In genomic region chr20:45779011-45779915, GRCh38 we compare ENCODE assay signal across 8 cellular contexts. TPM values are rescaled to one million over a fixed set of nuclear protein-coding genes. Genes with fewer than 3 reads are reported as not detected.
DNase-seq lines count a peak whose midpoint lies in the region; ATAC-seq and TF ChIP-seq lines count a peak whose summit lies in the region.

No MANE protein-coding gene starts in this region.

- intact Hi-C loops in colonic mucosa (cut with DNase I), result no loop called here
- intact Hi-C loops in CD8-positive, alpha-beta T cell (cut with DNase I, micrococcal nuclease), result no loop called here

- WGBS in mesodermal cell (ENCODE audit: insufficient coverage in 2 of 2), 2 experiments, result 89 to 94% methylated on average over 4 to 7 of the region's 8 CpGs

- ATAC-seq in GM18867 (IDR thresholded peaks at IDR 0.05; ENCODE audit: unreplicated experiment) (no peak), HG02678 (IDR thresholded peaks at IDR 0.05; ENCODE audit: unreplicated experiment) (no peak)
- ATAC-seq in CD8-positive, alpha-beta T cell, result no peak

- H3K36me3 Mint-ChIP-seq in CD8-positive, alpha-beta T cell, result no peaks in the 10 kb centered on the region

- DNase-seq in colonic mucosa, result peak; percentile 90
- DNase-seq in stimulated activated CD4-positive, alpha-beta T cell treated with anti-CD3 and anti-CD28 coated beads, Interleukin-15, amount 100 ng/mL, for 24 hours, result no peak
- DNase-seq in CD8-positive, alpha-beta T cell, result no peak

- no peak overlapping the region for H3K4me3 Mint-ChIP-seq in CD8-positive, alpha-beta T cell

- H3K4me3 ChIP-seq in colonic mucosa (no peak overlapping the region), mesodermal cell (ENCODE audit: extremely low read depth, insufficient read depth, low read length, poor library complexity, severe bottlenecking) (no peak overlapping the region)
- H3K4me3 ChIP-seq in CD8-positive, alpha-beta T cell (ENCODE audit: low read depth, low read length), result no peak overlapping the region

- peak; percentile 67 for TF ChIP-seq EP300 in Ishikawa (IDR thresholded peaks at IDR 0.05; ENCODE audit: borderline replicate concordance)

- H3K27ac ChIP-seq in 22Rv1, result peak overlapping the region; percentile 10; the same call in 1 of the 2 replicates
- peak overlapping the region; percentile 81 for H3K27ac ChIP-seq in colonic mucosa
- peak overlapping the region; percentile 64 for H3K27ac ChIP-seq in mesodermal cell (ENCODE audit: low read depth, low read length, severe bottlenecking)
- H3K27ac ChIP-seq in CD8-positive, alpha-beta T cell (ENCODE audit: low read depth, low read length), result no peak overlapping the region

- no peak overlapping the region for H3K27ac Mint-ChIP-seq in CD8-positive, alpha-beta T cell

- H3K27me3 Mint-ChIP-seq in CD8-positive, alpha-beta T cell (ENCODE audit: low read depth), result peaks cover 10% of the 10 kb centered on the region

- no peak for TF ChIP-seq RAD21 in Ishikawa (IDR thresholded peaks at IDR 0.05; ENCODE audit: low read depth)

- TF ChIP-seq CTCF in 22Rv1 (IDR thresholded peaks at IDR 0.05), result no peak
- no peak for TF ChIP-seq CTCF in colonic mucosa (IDR thresholded peaks at IDR 0.05)
- no peak for TF ChIP-seq CTCF in CD8-positive, alpha-beta T cell (IDR thresholded peaks at IDR 0.05)

- peak overlapping the region in 1 of 2 donors; percentile 61 for H3K9ac ChIP-seq in colonic mucosa (ENCODE audit: low read depth in 2 of 2, low read length in 2 of 2)

- peaks cover 3% of the 10 kb centered on the region for H3K4me1 Mint-ChIP-seq in CD8-positive, alpha-beta T cell (ENCODE audit: low read depth)

- no peaks in the 10 kb centered on the region for H3K9me3 Mint-ChIP-seq in CD8-positive, alpha-beta T cell

- H3K4me1 ChIP-seq in colonic mucosa (peaks cover 10% of the 10 kb centered on the region), mesodermal cell (ENCODE audit: control insufficient read depth, insufficient read depth, low read length, poor library complexity, severe bottlenecking) (peaks cover 48% of the 10 kb centered on the region)
- H3K4me1 ChIP-seq in CD8-positive, alpha-beta T cell (ENCODE audit: insufficient read depth, low read length), result no peaks in the 10 kb centered on the region

- no peaks in the 10 kb centered on the region for H3K36me3 ChIP-seq in colonic mucosa
- H3K36me3 ChIP-seq in mesodermal cell (ENCODE audit: control insufficient read depth, insufficient read depth, low read length), result no peaks in the 10 kb centered on the region
- no peaks in the 10 kb centered on the region for H3K36me3 ChIP-seq in CD8-positive, alpha-beta T cell (ENCODE audit: insufficient read depth, low read length)

- H3K9me3 ChIP-seq in colonic mucosa (no peaks in the 10 kb centered on the region), mesodermal cell (ENCODE audit: control insufficient read depth, low read length) (no peaks in the 10 kb centered on the region)
- no peaks in the 10 kb centered on the region for H3K9me3 ChIP-seq in CD8-positive, alpha-beta T cell (ENCODE audit: low read length)

- no peaks in the 10 kb centered on the region for H3K27me3 ChIP-seq in colonic mucosa
- H3K27me3 ChIP-seq in CD8-positive, alpha-beta T cell (ENCODE audit: insufficient read depth, low read length), result no peaks in the 10 kb centered on the region

- POLR2A ChIA-PET in CD8-positive, alpha-beta T cell (lab: Charles Lee), result no interaction called here

- CTCF ChIA-PET in CD8-positive, alpha-beta T cell (lab: Charles Lee), result interaction anchor here (1.1 to 2.8 kb wide), 2 partner anchors 9 to 241 kb away, joined by 4 to 35 read pairs; partner anchors contain the start of gene WFDC6

TF ChIP-seq in Ishikawa, 13 proteins besides CTCF, POLR2A, EP300 and RAD21:
- TF ChIP-seq YY1 (IDR thresholded peaks at IDR 0.05; ENCODE audit: low read depth) (peak; percentile 51; the same call in 1 of the 2 replicates), FOXM1 (IDR thresholded peaks at IDR 0.05; ENCODE audit: borderline replicate concordance, low read depth) (no peak), TAF1 (IDR thresholded peaks at IDR 0.05; ENCODE audit: low read depth) (no peak), ZBTB7A (IDR thresholded peaks at IDR 0.05; ENCODE audit: low read depth) (no peak), CREB1 (IDR thresholded peaks at IDR 0.05; ENCODE audit: low read depth) (no peak), REST (IDR thresholded peaks at IDR 0.05; ENCODE audit: low read depth) (no peak), TEAD4 (IDR thresholded peaks at IDR 0.05) (no peak), TCF12 (IDR thresholded peaks at IDR 0.05; ENCODE audit: low read depth) (peak; percentile 71), CEBPB (IDR thresholded peaks at IDR 0.05) (no peak), USF1 (IDR thresholded peaks at IDR 0.05) (no peak), NFIC (IDR thresholded peaks at IDR 0.05) (peak; percentile 87), EGR1 (IDR thresholded peaks at IDR 0.05) (no peak), MAX (IDR thresholded peaks at IDR 0.05) (0 out of 2 replicates have a peak, but pooled peaks have one; percentile 13)

RNA-seq across cellular contexts. Expression of gene WFDC3, which starts 12.4 kb away (rescaled TPM):
- 10 to 100 TPM in 1 of 2 donors, 1 to 10 TPM in 1; 2.5 to 15.6 TPM for total RNA-seq in colonic mucosa
- not detected for polyA plus RNA-seq in mesodermal cell (2013, experiment 1 of 2)
- not detected for polyA plus RNA-seq in mesodermal cell (2013, experiment 2 of 2)
- total RNA-seq in CD8-positive, alpha-beta T cell, result not detected

RNA-seq across cellular contexts. Expression of gene DNTTIP1, which starts 12.5 kb away (rescaled TPM):
- total RNA-seq in colonic mucosa, result 10 to 100 TPM; 41.5 to 96.5 TPM
- polyA plus RNA-seq in mesodermal cell (2013, experiment 1 of 2), result 40.4 TPM
- polyA plus RNA-seq in mesodermal cell (2013, experiment 2 of 2), result 39.4 TPM
- total RNA-seq in CD8-positive, alpha-beta T cell, result 10 to 100 TPM; 10.5 to 12.1 TPM

RNA-seq across cellular contexts. Expression of gene UBE2C, which starts 33.2 kb away (rescaled TPM):
- 100 to 1,000 TPM in 1 of 2 donors, 10 to 100 TPM in 1; 23.7 to 117 TPM for total RNA-seq in colonic mucosa
- 185 TPM for polyA plus RNA-seq in mesodermal cell (2013, experiment 1 of 2)
- 157 TPM for polyA plus RNA-seq in mesodermal cell (2013, experiment 2 of 2)
- total RNA-seq in CD8-positive, alpha-beta T cell, result under 1 TPM in 1 of 2 experiments, not detected in 1; 0.60 TPM

RNA-seq across cellular contexts. Expression of gene TNNC2, which starts 47.8 kb away (rescaled TPM):
- total RNA-seq in colonic mucosa, result 1 to 10 TPM; 2.9 to 3.8 TPM
- not detected for polyA plus RNA-seq in mesodermal cell (2013, experiment 1 of 2)
- polyA plus RNA-seq in mesodermal cell (2013, experiment 2 of 2), result not detected
- total RNA-seq in CD8-positive, alpha-beta T cell, result under 1 TPM; 0.67 to 0.79 TPM

RNA-seq across cellular contexts. Expression of gene SNX21, which starts 54.3 kb away (rescaled TPM):
- 10 to 100 TPM; 11.2 to 12.6 TPM for total RNA-seq in colonic mucosa
- 12.8 TPM for polyA plus RNA-seq in mesodermal cell (2013, experiment 1 of 2)
- 10.8 TPM for polyA plus RNA-seq in mesodermal cell (2013, experiment 2 of 2)
- under 1 TPM; 0.46 to 0.50 TPM for total RNA-seq in CD8-positive, alpha-beta T cell

Comparison
In these comparisons a context has a peak if more than half of its experiments do, and no peak if none do; other contexts are left out.
1. RNA of gene UBE2C, which starts 33.2 kb away (total RNA-seq): 23.7 to 117 TPM in colonic mucosa; 0.60 TPM in CD8-positive, alpha-beta T cell; every median in the first group is over 10 times any median in the second.